In the genomic region with DNA sequence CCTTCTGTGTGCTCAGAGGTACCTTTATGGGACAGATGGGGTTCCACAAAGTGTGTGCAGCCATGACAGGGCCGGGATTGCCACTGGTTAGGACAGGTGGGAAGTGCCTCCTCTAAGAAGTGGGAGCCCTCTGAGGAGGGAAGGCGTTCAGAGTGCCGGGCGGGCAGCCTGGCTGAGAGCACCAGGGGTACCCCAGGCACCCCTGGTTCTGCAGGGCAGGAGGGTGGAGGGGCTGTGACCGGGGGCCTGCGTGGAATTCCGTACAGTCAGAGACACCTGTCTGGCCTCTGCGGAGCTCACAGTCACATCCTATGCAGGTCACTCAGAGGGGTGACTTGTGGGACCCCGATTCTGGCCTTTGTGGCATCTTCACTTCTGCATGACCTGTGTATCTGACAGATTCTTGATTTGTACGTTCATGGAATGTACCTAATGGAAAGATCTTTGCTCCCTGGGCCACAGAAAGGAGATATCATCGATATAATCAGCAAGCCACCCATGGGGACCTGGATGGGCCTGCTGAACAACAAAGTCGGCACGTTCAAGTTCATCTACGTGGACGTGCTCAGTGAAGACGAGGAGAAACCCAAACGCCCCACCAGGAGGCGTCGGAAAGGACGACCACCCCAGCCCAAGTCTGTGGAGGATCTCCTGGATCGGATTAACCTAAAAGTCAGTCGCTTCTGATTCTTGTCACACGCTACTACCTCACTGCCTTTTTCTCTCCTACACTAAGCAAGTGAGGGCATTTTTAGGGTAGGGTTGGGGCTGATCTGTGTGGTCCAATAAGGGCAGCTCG, we compare ENCODE assay signal across 21 cellular contexts.
"Had no signal": no experiment of that assay in that cellular context is flagged by ENCODE, and none has a peak within 500 bp of the region (broad histone marks: within the 10 kb centered on the region; RNA-seq: fewer than 3 reads in every experiment).

No MANE protein-coding gene starts in this region.

- H3K27me3 ChIP-seq: brain microvascular endothelial cell, esophagus squamous epithelium, ovary, sigmoid colon, tibial artery, vagina had no signal

- H3K27ac ChIP-seq: brain microvascular endothelial cell, ovary, sigmoid colon had no signal

- ATAC-seq: activated CD8-positive, alpha-beta memory T cell treated with anti-CD3 and anti-CD28 coated beads, Interleukin-2, amount 10 ng/mL, durations not matched to agents 7 days and 5 days had no signal

- H3K4me3 Mint-ChIP-seq: activated CD8-positive, alpha-beta memory T cell treated with anti-CD3 and anti-CD28 coated beads, Interleukin-2, amount 10 ng/mL, durations not matched to agents 7 days and 5 days; activated naive CD4-positive, alpha-beta T cell treated with anti-CD3 and anti-CD28 coated beads, Interleukin-2, amount 50 U/mL, for 24 hours; activated T-cell treated with anti-CD3 and anti-CD28 coated beads, Interleukin-2, amount 50 U/mL, for 24 hours; memory B cell; nephron had no signal

- H3K4me3 ChIP-seq: esophagus squamous epithelium, left ventricle myocardium inferior, ovary, sigmoid colon, tibial artery, vagina had no signal

- H3K36me3 ChIP-seq: ovary had no signal

- DNase-seq: activated CD4-positive, alpha-beta T cell treated with anti-CD3 and anti-CD28 coated beads for 1 hour; activated CD4-positive, alpha-beta T cell treated with anti-CD3 and anti-CD28 coated beads, Interleukin-2, amount 50 U/mL, for 48 hours; activated CD8-positive, alpha-beta memory T cell treated with anti-CD3 and anti-CD28 coated beads, Interleukin-2, amount 10 ng/mL, durations not matched to agents 7 days and 5 days; activated effector memory CD4-positive, alpha-beta T cell treated with Interleukin-2 at 50 U/mL for 16 hours; activated T-cell treated with anti-CD3 and anti-CD28 coated beads, Interleukin-2, amount 50 U/mL, for 24 hours; brain microvascular endothelial cell; esophagus squamous epithelium; foreskin fibroblast; left ventricle myocardium inferior; ovary; sigmoid colon; stimulated activated CD8-positive, alpha-beta memory T cell treated with anti-CD3 and anti-CD28 coated beads, Interleukin-4, amount 100 ng/mL, for 48 hours; T-helper 2 cell; tibial artery had no signal

- H3K27ac Mint-ChIP-seq: activated CD8-positive, alpha-beta memory T cell treated with anti-CD3 and anti-CD28 coated beads, Interleukin-2, amount 10 ng/mL, durations not matched to agents 7 days and 5 days; activated naive CD4-positive, alpha-beta T cell treated with anti-CD3 and anti-CD28 coated beads, Interleukin-2, amount 50 U/mL, for 24 hours; activated T-cell treated with anti-CD3 and anti-CD28 coated beads, Interleukin-2, amount 50 U/mL, for 24 hours; memory B cell had no signal

- H3K4me1 Mint-ChIP-seq: activated naive CD4-positive, alpha-beta T cell treated with anti-CD3 and anti-CD28 coated beads, Interleukin-2, amount 50 U/mL, for 24 hours had no signal

- H3K36me3 Mint-ChIP-seq: activated CD8-positive, alpha-beta memory T cell treated with anti-CD3 and anti-CD28 coated beads, Interleukin-2, amount 10 ng/mL, durations not matched to agents 7 days and 5 days; activated naive CD4-positive, alpha-beta T cell treated with anti-CD3 and anti-CD28 coated beads, Interleukin-2, amount 50 U/mL, for 24 hours; memory B cell had no signal

- H3K9me3 ChIP-seq: esophagus squamous epithelium, left ventricle myocardium inferior, ovary, sigmoid colon, tibial artery, vagina had no signal

- FAIRE-seq: endometrium, keratinocyte, TTC549 had no signal

- H3K9me3 Mint-ChIP-seq: activated naive CD4-positive, alpha-beta T cell treated with anti-CD3 and anti-CD28 coated beads, Interleukin-2, amount 50 U/mL, for 24 hours; activated T-cell treated with anti-CD3 and anti-CD28 coated beads, Interleukin-2, amount 50 U/mL, for 24 hours; memory B cell; nephron had no signal
